15 cellular contexts compared by ENCODE assay signal in genomic region chr7:47751068-47751467, GRCh38.
"Had no signal": no experiment of that assay in that cellular context is flagged by ENCODE, and none has a peak within 500 bp of the region (broad histone marks: within the 10 kb centered on the region; RNA-seq: fewer than 3 reads in every experiment).

No MANE protein-coding gene starts in this region.

- H3K4me3 Mint-ChIP-seq: memory B cell; natural killer cell treated with Interleukin-12 subunit alpha and Interleukin-12 subunit beta and Interleukin-15 and Interleukin-18, amount 100 ng/mL, for 72 hours; stimulated activated memory B cell treated with anti-CD40 and anti-IgM and Interleukin-4, amounts not matched to agents 10 μg/mL and 1 μg/mL and 100 μg/mL, for 72 hours had no signal

- H3K9me3 Mint-ChIP-seq: natural killer cell treated with Interleukin-12 subunit alpha and Interleukin-12 subunit beta and Interleukin-15 and Interleukin-18, amount 100 ng/mL, for 72 hours had no signal

- H3K27me3 ChIP-seq: cardiac muscle cell, tibial nerve, vagina had no signal

- DNase-seq: activated CD4-positive, alpha-beta T cell treated with anti-CD3 and anti-CD28 coated beads for 1 hour; activated CD8-positive, alpha-beta memory T cell treated with anti-CD3 and anti-CD28 coated beads for 24 hours; activated gamma-delta T cell treated with Interleukin-2 at 50 U/mL for 16 hours; left ventricle myocardium inferior; posterior cingulate gyrus; retina; stimulated activated CD4-positive, alpha-beta T cell treated with anti-CD3 and anti-CD28 coated beads, Interleukin-2, amount 100 ng/mL, for 48 hours had no signal

- H3K36me3 ChIP-seq: cardiac muscle cell, left ventricle myocardium inferior, tibial nerve, vagina had no signal

- H3K36me3 Mint-ChIP-seq: natural killer cell treated with Interleukin-12 subunit alpha and Interleukin-12 subunit beta and Interleukin-15 and Interleukin-18, amount 100 ng/mL, for 72 hours; stimulated activated memory B cell treated with anti-CD40 and anti-IgM and Interleukin-4, amounts not matched to agents 10 μg/mL and 1 μg/mL and 100 μg/mL, for 72 hours had no signal

- H3K4me1 ChIP-seq: left ventricle myocardium inferior, vagina had no signal

- H3K27ac Mint-ChIP-seq: memory B cell; natural killer cell treated with Interleukin-12 subunit alpha and Interleukin-12 subunit beta and Interleukin-15 and Interleukin-18, amount 100 ng/mL, for 72 hours; stimulated activated memory B cell treated with anti-CD40 and anti-IgM and Interleukin-4, amounts not matched to agents 10 μg/mL and 1 μg/mL and 100 μg/mL, for 72 hours had no signal

- H3K27ac ChIP-seq: cardiac muscle cell, left ventricle myocardium inferior, tibial nerve, vagina, VCaP had no signal

- H3K27me3 Mint-ChIP-seq: stimulated activated memory B cell treated with anti-CD40 and anti-IgM and Interleukin-4, amounts not matched to agents 10 μg/mL and 1 μg/mL and 100 μg/mL, for 72 hours had no signal

- ATAC-seq: esophagus mucosa; natural killer cell treated with Interleukin-12 subunit alpha and Interleukin-12 subunit beta and Interleukin-15 and Interleukin-18, amount 100 ng/mL, for 72 hours; stimulated activated memory B cell treated with anti-CD40 and anti-IgM and Interleukin-4, amounts not matched to agents 10 μg/mL and 1 μg/mL and 100 μg/mL, for 72 hours had no signal

- H3K4me3 ChIP-seq: cardiac muscle cell, left ventricle myocardium inferior, tibial nerve, vagina had no signal

- H3K9me3 ChIP-seq: left ventricle myocardium inferior, tibial nerve, vagina had no signal
